ENCODE assay signal across 2 cellular contexts in the genomic region with DNA sequence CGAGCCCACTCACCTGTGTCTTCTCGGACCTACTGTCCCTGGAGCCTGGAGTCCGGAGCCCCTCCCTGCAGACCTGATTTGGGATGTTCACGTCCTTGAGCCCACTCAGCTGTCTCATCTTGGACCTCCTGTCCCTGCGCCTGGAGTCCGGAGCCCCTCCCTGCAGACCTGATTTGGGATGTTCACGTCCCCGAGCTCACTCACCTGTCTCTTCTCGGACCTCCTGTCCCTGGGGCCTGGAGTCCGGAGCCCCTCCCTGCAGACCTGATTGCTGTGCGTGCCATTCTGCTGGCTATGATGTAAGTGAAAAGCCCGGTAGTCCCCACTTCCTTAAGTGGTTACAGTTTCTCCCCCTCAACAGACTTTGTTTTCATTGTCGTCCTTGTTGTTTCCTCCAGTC.
TF ChIP-seq lines count a peak whose summit lies in the region.

No MANE protein-coding gene starts in this region.

TF ChIP-seq in H1, 55 proteins besides CTCF, POLR2A, EP300 and RAD21:
- no peak for TF ChIP-seq RFX5 (IDR thresholded peaks at IDR 0.05; ENCODE audit: borderline replicate concordance, low read depth, low read length)

TF ChIP-seq in HepG2, 621 proteins besides CTCF, POLR2A, EP300 and RAD21:
- TF ChIP-seq FOXM1 (CRISPR knock-in tag; IDR thresholded peaks at IDR 0.05) (no peak), DPF2 (CRISPR knock-in tag; IDR thresholded peaks at IDR 0.05; ENCODE audit: borderline replicate concordance, low read depth) (no peak), NR2F2 (IDR thresholded peaks at IDR 0.05; ENCODE audit: borderline replicate concordance, low read depth) (no peak), AGO1 (IDR thresholded peaks at IDR 0.05; ENCODE audit: low read depth, low read length, poor library complexity, severe bottlenecking) (no peak), CAMTA2 (CRISPR knock-in tag; IDR thresholded peaks at IDR 0.05; ENCODE audit: borderline replicate concordance) (no peak)
- TF ChIP-seq, protein P1, sequence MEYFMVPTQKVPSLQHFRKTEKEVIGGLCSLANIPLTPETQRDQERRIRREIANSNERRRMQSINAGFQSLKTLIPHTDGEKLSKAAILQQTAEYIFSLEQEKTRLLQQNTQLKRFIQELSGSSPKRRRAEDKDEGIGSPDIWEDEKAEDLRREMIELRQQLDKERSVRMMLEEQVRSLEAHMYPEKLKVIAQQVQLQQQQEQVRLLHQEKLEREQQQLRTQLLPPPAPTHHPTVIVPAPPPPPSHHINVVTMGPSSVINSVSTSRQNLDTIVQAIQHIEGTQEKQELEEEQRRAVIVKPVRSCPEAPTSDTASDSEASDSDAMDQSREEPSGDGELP (IDR thresholded peaks at IDR 0.05; ENCODE audit: borderline replicate concordance, low read depth): no peak
- TF ChIP-seq, protein P2, sequence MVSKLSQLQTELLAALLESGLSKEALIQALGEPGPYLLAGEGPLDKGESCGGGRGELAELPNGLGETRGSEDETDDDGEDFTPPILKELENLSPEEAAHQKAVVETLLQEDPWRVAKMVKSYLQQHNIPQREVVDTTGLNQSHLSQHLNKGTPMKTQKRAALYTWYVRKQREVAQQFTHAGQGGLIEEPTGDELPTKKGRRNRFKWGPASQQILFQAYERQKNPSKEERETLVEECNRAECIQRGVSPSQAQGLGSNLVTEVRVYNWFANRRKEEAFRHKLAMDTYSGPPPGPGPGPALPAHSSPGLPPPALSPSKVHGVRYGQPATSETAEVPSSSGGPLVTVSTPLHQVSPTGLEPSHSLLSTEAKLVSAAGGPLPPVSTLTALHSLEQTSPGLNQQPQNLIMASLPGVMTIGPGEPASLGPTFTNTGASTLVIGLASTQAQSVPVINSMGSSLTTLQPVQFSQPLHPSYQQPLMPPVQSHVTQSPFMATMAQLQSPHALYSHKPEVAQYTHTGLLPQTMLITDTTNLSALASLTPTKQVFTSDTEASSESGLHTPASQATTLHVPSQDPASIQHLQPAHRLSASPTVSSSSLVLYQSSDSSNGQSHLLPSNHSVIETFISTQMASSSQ (IDR thresholded peaks at IDR 0.05; ENCODE audit: low read depth): no peak
- TF ChIP-seq, protein P2 (CRISPR knock-in tag; IDR thresholded peaks at IDR 0.05; ENCODE audit: borderline replicate concordance): no peak
- TF ChIP-seq, protein P3, sequence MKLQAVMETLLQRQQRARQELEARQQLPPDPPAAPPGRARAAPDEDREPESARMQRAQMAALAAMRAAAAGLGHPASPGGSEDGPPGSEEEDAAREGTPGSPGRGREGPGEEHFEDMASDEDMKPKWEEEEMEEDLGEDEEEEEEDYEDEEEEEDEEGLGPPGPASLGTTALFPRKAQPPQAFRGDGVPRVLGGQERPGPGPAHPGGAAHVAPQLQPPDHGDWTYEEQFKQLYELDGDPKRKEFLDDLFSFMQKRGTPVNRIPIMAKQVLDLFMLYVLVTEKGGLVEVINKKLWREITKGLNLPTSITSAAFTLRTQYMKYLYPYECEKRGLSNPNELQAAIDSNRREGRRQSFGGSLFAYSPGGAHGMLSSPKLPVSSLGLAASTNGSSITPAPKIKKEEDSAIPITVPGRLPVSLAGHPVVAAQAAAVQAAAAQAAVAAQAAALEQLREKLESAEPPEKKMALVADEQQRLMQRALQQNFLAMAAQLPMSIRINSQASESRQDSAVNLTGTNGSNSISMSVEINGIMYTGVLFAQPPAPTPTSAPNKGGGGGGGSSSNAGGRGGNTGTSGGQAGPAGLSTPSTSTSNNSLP (IDR thresholded peaks at IDR 0.05; ENCODE audit: low read depth, low read length): no peak
- TF ChIP-seq, protein P4, sequence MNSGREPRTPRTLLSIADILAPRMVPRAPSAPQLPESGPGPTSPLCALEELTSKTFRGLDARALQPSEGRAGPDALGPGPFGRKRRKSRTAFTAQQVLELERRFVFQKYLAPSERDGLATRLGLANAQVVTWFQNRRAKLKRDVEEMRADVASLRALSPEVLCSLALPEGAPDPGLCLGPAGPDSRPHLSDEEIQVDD (CRISPR knock-in tag; IDR thresholded peaks at IDR 0.05; ENCODE audit: borderline replicate concordance): no peak
- TF ChIP-seq, protein P5, sequence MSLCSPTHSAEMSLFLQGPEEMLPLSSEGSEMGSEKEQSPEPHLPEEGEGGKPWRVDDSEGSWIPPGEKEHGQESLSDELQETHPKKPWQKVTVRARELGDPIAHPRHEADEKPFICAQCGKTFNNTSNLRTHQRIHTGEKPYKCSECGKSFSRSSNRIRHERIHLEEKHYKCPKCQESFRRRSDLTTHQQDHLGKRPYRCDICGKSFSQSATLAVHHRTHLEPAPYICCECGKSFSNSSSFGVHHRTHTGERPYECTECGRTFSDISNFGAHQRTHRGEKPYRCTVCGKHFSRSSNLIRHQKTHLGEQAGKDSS (CRISPR knock-in tag; IDR thresholded peaks at IDR 0.05; ENCODE audit: borderline replicate concordance, low read depth): no peak
